In the genomic region with DNA sequence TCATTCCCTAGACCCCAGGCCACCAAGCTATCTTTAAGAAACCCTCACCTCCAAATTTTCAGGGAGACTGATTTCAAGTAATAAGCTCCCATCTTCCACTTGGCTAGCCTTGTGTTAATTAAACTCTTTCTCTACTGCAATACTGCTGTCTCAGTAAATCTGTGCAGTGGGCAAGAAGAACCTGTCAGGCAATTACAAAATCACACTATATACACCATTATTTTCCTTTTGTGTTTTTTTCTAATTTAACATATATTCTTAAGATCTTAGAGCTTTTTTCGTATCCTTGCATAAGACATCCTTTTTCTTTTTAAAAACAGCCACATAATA, we compare ENCODE assay signal across 1 cellular context.
TF ChIP-seq lines count a peak whose summit lies in the region.

No MANE protein-coding gene starts in this region.

TF ChIP-seq in H1, 55 proteins besides CTCF, POLR2A, EP300 and RAD21:
- no peak for TF ChIP-seq BCL11A (IDR thresholded peaks at IDR 0.05; ENCODE audit: low read depth in 2 of 2, low read length in 2 of 2)
- TF ChIP-seq KDM5A (IDR thresholded peaks at IDR 0.05; ENCODE audit: low read length): no peak
- no peak for TF ChIP-seq YY1 (IDR thresholded peaks at IDR 0.05; ENCODE audit: low read depth, low read length)
- TF ChIP-seq CBX8 (IDR thresholded peaks at IDR 0.05; ENCODE audit: borderline replicate concordance, low read depth, low read length): no peak
- TF ChIP-seq SIN3A (conservative IDR thresholded peaks at IDR 0.05 in 1 of 2, IDR thresholded peaks at IDR 0.05 in 1 of 2; ENCODE audit: low read depth in 1 of 2, low read length in 2 of 2): no peak
- TF ChIP-seq KDM1A (IDR thresholded peaks at IDR 0.05; ENCODE audit: borderline replicate concordance, low read length): no peak
- TF ChIP-seq SIX5 (IDR thresholded peaks at IDR 0.05; ENCODE audit: low read depth, low read length): no peak
- TF ChIP-seq HDAC2 (IDR thresholded peaks at IDR 0.05; ENCODE audit: borderline replicate concordance in 1 of 2, low read depth in 2 of 2, low read length in 2 of 2): no peak
- no peak for TF ChIP-seq TBP (IDR thresholded peaks at IDR 0.05; ENCODE audit: low read depth, low read length)
- TF ChIP-seq JUND (IDR thresholded peaks at IDR 0.05; ENCODE audit: low read length): no peak
- no peak for TF ChIP-seq MAFK (IDR thresholded peaks at IDR 0.05; ENCODE audit: low read depth, low read length)
